ENCODE assay signal across 7 cellular contexts in genomic region chr17:79008666-79009387, GRCh38. TPM values are rescaled to one million over a fixed set of nuclear protein-coding genes. Genes with fewer than 3 reads are reported as not detected.
DNase-seq lines count a peak whose midpoint lies in the region; ATAC-seq lines count a peak whose summit lies in the region.

No MANE protein-coding gene starts in this region.

- peak overlapping the region; percentile 90 to 93 for H3K9ac ChIP-seq in stomach smooth muscle (ENCODE audit: low read length in 2 of 2)

- DNase-seq in activated naive CD8-positive, alpha-beta T cell treated with anti-CD3 and anti-CD28 coated beads, Interleukin-2, amount 50 U/mL, for 24 hours = no peak
- DNase-seq in immature natural killer cell (no peak), NCI-H1694 treated with DMSO at 0.1 percent for 48 hours (lab: John Stamatoyannopoulos, UW) (no peak), retina (no peak), NCI-H2171 (lab: John Stamatoyannopoulos, UW) (no peak)

- H3K27me3 ChIP-seq in stomach smooth muscle (ENCODE audit: control insufficient read depth in 1 of 2, insufficient read depth in 2 of 2, low read length in 2 of 2) = no peaks in the 10 kb centered on the region

- peaks cover 55% of the 10 kb centered on the region for H3K4me1 Mint-ChIP-seq in activated naive CD8-positive, alpha-beta T cell treated with anti-CD3 and anti-CD28 coated beads, Interleukin-2, amount 50 U/mL, for 24 hours
- H3K4me1 Mint-ChIP-seq in immature natural killer cell = peaks cover 47 to 51% of the 10 kb centered on the region in 2 donors

- no peak overlapping the region for H3K27ac ChIP-seq in stomach smooth muscle (ENCODE audit: low read length)

- H3K9me3 Mint-ChIP-seq in activated naive CD8-positive, alpha-beta T cell treated with anti-CD3 and anti-CD28 coated beads, Interleukin-2, amount 50 U/mL, for 24 hours = no peaks in the 10 kb centered on the region
- H3K9me3 Mint-ChIP-seq in immature natural killer cell = no peaks in the 10 kb centered on the region

- no peaks in the 10 kb centered on the region for H3K9me3 ChIP-seq in stomach smooth muscle (ENCODE audit: control insufficient read depth in 2 of 2, low read length in 2 of 2)

- H3K27ac Mint-ChIP-seq in activated naive CD8-positive, alpha-beta T cell treated with anti-CD3 and anti-CD28 coated beads, Interleukin-2, amount 50 U/mL, for 24 hours = peak overlapping the region; percentile 95
- peak overlapping the region; percentile 80 to 96 (median 92) for H3K27ac Mint-ChIP-seq in immature natural killer cell

- H3K4me3 Mint-ChIP-seq in activated naive CD8-positive, alpha-beta T cell treated with anti-CD3 and anti-CD28 coated beads, Interleukin-2, amount 50 U/mL, for 24 hours = peak overlapping the region; percentile 96
- peak overlapping the region; percentile 81 to 95 (median 93) for H3K4me3 Mint-ChIP-seq in immature natural killer cell

- H3K27me3 Mint-ChIP-seq in activated naive CD8-positive, alpha-beta T cell treated with anti-CD3 and anti-CD28 coated beads, Interleukin-2, amount 50 U/mL, for 24 hours = no peaks in the 10 kb centered on the region
- H3K27me3 Mint-ChIP-seq in immature natural killer cell (ENCODE audit: low read depth in 3 of 3) = peaks cover 17 to 30% (median 23%) of the 10 kb centered on the region in 3 donors

- H3K4me3 ChIP-seq in stomach smooth muscle (ENCODE audit: low read length in 2 of 2) = peak overlapping the region; percentile 96 to 98

- peaks cover 40% of the 10 kb centered on the region for H3K4me1 ChIP-seq in stomach smooth muscle (ENCODE audit: control insufficient read depth, insufficient read depth, low read length)

- peaks cover 4% of the 10 kb centered on the region for H3K36me3 Mint-ChIP-seq in activated naive CD8-positive, alpha-beta T cell treated with anti-CD3 and anti-CD28 coated beads, Interleukin-2, amount 50 U/mL, for 24 hours (ENCODE audit: low read depth)
- H3K36me3 Mint-ChIP-seq in immature natural killer cell = peaks cover 0 to 3% (median 0%) of the 10 kb centered on the region in 3 donors

- ATAC-seq in HG02840 (IDR thresholded peaks at IDR 0.05; ENCODE audit: low FRiP score, unreplicated experiment) = peak; percentile 4
- peak; percentile 17 for ATAC-seq in activated naive CD8-positive, alpha-beta T cell treated with anti-CD3 and anti-CD28 coated beads, Interleukin-2, amount 50 U/mL, for 24 hours

- no peaks in the 10 kb centered on the region for H3K36me3 ChIP-seq in stomach smooth muscle (ENCODE audit: control insufficient read depth in 2 of 2, insufficient read depth in 2 of 2, low read length in 2 of 2)

RNA-seq across cellular contexts. Expression of gene CANT1, which starts 0.7 kb away (rescaled TPM):
- 1 to 10 TPM; 3.7 to 7.2 (median 4.6) TPM for polyA plus RNA-seq in immature natural killer cell

RNA-seq across cellular contexts. Expression of gene C1QTNF1, which starts 15.1 kb away (rescaled TPM):
- not detected for polyA plus RNA-seq in immature natural killer cell

RNA-seq across cellular contexts. Expression of gene LGALS3BP, which starts 29.1 kb away (rescaled TPM):
- 10 to 100 TPM in 1 of 3 donors, 1 to 10 TPM in 2; 3.4 to 10.2 (median 3.6) TPM for polyA plus RNA-seq in immature natural killer cell
